1 cellular context compared by ENCODE assay signal in the genomic region with DNA sequence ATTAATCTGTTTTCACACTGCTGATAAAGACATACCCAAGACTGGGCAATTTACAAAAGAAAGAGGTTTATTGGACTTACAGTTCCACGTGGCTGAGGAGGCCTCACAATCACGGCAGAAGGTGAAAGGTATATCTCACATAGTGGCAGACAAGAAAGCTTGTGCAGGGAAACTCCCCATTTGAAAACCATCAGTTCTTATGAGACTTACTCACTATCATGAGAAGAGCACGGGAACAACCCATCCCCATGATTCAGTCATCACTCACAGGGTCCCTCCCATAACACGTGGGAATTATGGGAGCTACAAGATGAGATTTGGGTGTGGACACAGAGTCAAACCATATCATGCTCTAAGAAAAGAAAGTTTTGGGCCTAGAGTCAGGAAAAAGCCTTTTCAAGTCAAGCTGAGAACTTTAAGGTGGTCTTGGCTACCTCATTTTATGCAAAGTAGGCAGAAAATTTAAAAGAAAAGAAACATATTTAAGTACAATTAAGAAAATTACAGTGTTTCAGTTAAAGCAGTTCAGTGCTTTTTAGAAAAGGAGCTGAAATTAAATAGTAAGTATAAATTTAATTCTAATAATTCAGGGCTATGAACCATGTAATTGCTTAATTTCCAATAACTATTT.
A peak's percentile ranks its signal among the peaks of the same experiment; 100 is the strongest.
TF ChIP-seq lines count a peak whose summit lies in the region.

No MANE protein-coding gene starts in this region.

TF ChIP-seq in K562, 482 proteins besides CTCF, POLR2A, EP300 and RAD21 (continued from another document):
- TF ChIP-seq RCOR1 (IDR thresholded peaks at IDR 0.05; ENCODE audit: borderline replicate concordance in 1 of 2, low read depth in 2 of 2, low read length in 2 of 2), result peak in 1 of 2 experiments; percentile 41; a peak in 1 of 4 replicates
- no peak for TF ChIP-seq ZNF444 (CRISPR knock-in tag; IDR thresholded peaks at IDR 0.05)
- no peak for TF ChIP-seq ZNF217 (CRISPR knock-in tag; IDR thresholded peaks at IDR 0.05)
- no peak for TF ChIP-seq ARNT (IDR thresholded peaks at IDR 0.05)
- TF ChIP-seq MCM2 (IDR thresholded peaks at IDR 0.05; ENCODE audit: low read depth), result no peak
- TF ChIP-seq U2AF1 (optimal IDR thresholded peaks at IDR 0.05; ENCODE audit: low read depth, low read length), result no peak
- TF ChIP-seq TGIF2 (CRISPR knock-in tag; IDR thresholded peaks at IDR 0.05), result no peak
- TF ChIP-seq FOXK1 (CRISPR knock-in tag; IDR thresholded peaks at IDR 0.05; ENCODE audit: borderline replicate concordance), result no peak
- TF ChIP-seq ESRRA (IDR thresholded peaks at IDR 0.05; ENCODE audit: borderline replicate concordance, low read depth), result no peak
- TF ChIP-seq SRSF9 (IDR thresholded peaks at IDR 0.05; ENCODE audit: borderline replicate concordance, low read depth, low read length), result no peak
